In genomic region chr4:24969486-24969885, GRCh38 we compare ENCODE assay signal across 20 cellular contexts.
"Had no signal": no experiment of that assay in that cellular context is flagged by ENCODE, and none has a peak within 500 bp of the region (broad histone marks: within the 10 kb centered on the region; RNA-seq: fewer than 3 reads in every experiment).

No MANE protein-coding gene starts in this region.

- H3K9me3 ChIP-seq: MG63, SK-N-SH had no signal

- H3K4me2 ChIP-seq: SK-N-SH had no signal

- H3K9ac ChIP-seq: SK-N-SH had no signal

- H3K36me3 ChIP-seq: MG63 had no signal

- H3K4me3 ChIP-seq: MG63 had no signal

- DNase-seq: Karpas-422, KG1, MG63, NCI-H1092, NCI-H1105 treated with DMSO at 0.1 percent for 48 hours, NCI-H1417 treated with DMSO at 0.1 percent for 48 hours, NCI-H146, NCI-H1694 treated with DMSO at 0.1 percent for 48 hours, NCI-H1930, NCI-H2081, NCI-H2107, NCI-H2171, NCI-H226, NCI-H446, NCI-H510A, NCI-H524 treated with DMSO at 0.1 percent for 48 hours, NCI-H774, RPMI8226, SHP77, SK-N-SH had no signal

- H3K27me3 ChIP-seq: MG63 had no signal
